In the genomic region with DNA sequence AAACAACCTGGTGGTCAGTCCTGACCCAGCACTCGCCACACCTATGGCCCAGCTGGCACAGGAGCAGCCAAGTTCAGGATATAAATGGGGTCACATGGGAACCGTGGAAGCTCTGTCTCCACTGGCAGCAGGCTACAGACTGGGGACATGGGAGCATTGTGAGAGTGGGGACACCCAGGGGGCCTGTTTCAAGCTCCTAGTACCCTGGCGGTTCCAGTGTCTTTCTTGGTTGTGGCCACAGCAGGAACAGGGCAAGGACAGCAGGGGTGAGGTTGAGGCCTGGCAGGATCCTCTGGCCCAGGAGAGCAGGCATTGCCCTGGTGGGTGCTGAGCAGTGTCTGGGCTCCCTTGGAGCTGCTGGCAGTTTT, we compare ENCODE assay signal across 1 cellular context.
A peak's percentile ranks its signal among the peaks of the same experiment; 100 is the strongest.
TF ChIP-seq lines count a peak whose summit lies in the region.

No MANE protein-coding gene starts in this region.

TF ChIP-seq in HepG2, 621 proteins besides CTCF, POLR2A, EP300 and RAD21 (continued from another document):
- TF ChIP-seq, protein P1, sequence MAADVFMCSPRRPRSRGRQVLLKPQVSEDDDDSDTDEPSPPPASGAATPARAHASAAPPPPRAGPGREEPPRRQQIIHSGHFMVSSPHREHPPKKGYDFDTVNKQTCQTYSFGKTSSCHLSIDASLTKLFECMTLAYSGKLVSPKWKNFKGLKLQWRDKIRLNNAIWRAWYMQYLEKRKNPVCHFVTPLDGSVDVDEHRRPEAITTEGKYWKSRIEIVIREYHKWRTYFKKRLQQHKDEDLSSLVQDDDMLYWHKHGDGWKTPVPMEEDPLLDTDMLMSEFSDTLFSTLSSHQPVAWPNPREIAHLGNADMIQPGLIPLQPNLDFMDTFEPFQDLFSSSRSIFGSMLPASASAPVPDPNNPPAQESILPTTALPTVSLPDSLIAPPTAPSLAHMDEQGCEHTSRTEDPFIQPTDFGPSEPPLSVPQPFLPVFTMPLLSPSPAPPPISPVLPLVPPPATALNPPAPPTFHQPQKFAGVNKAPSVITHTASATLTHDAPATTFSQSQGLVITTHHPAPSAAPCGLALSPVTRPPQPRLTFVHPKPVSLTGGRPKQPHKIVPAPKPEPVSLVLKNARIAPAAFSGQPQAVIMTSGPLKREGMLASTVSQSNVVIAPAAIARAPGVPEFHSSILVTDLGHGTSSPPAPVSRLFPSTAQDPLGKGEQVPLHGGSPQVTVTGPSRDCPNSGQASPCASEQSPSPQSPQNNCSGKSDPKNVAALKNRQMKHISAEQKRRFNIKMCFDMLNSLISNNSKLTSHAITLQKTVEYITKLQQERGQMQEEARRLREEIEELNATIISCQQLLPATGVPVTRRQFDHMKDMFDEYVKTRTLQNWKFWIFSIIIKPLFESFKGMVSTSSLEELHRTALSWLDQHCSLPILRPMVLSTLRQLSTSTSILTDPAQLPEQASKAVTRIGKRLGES (CRISPR knock-in tag; IDR thresholded peaks at IDR 0.05; ENCODE audit: borderline replicate concordance), result no peak
- TF ChIP-seq ZNF577 (CRISPR knock-in tag; IDR thresholded peaks at IDR 0.05; ENCODE audit: borderline replicate concordance, low read depth) (no peak), SKI (IDR thresholded peaks at IDR 0.05; ENCODE audit: partially characterized antibody) (no peak), ELF3 (CRISPR knock-in tag; IDR thresholded peaks at IDR 0.05) (no peak), ZNF672 (CRISPR knock-in tag; IDR thresholded peaks at IDR 0.05) (no peak), ISL2 (CRISPR knock-in tag; IDR thresholded peaks at IDR 0.05) (no peak), MEIS2 (CRISPR knock-in tag; IDR thresholded peaks at IDR 0.05) (no peak), KAT8 (CRISPR knock-in tag; IDR thresholded peaks at IDR 0.05) (0 out of 2 replicates have a peak, but pooled peaks have one; percentile 3), ATRX (CRISPR knock-in tag; IDR thresholded peaks at IDR 0.05; ENCODE audit: borderline replicate concordance) (no peak)
